9 cellular contexts compared by ENCODE assay signal in genomic region chr4:172887959-172888358, GRCh38.
"Had no signal": no experiment of that assay in that cellular context is flagged by ENCODE, and none has a peak within 500 bp of the region (broad histone marks: within the 10 kb centered on the region; RNA-seq: fewer than 3 reads in every experiment).

No MANE protein-coding gene starts in this region.

- DNase-seq: GM23248, GOT3, H7, H9, HCEC 1CT, HFFc6 had no signal

- H3K27ac ChIP-seq: GM23248 had no signal

- H3K36me3 ChIP-seq: HAP-1 had no signal

- ATAC-seq: GM23338, HCT116 had no signal

- H3K9me3 ChIP-seq: HAP-1 had no signal

- H3K4me3 ChIP-seq: GM23248, GM23338, HAP-1 had no signal

- H3K4me1 ChIP-seq: HAP-1 had no signal
